8 cellular contexts compared by ENCODE assay signal in the genomic region with DNA sequence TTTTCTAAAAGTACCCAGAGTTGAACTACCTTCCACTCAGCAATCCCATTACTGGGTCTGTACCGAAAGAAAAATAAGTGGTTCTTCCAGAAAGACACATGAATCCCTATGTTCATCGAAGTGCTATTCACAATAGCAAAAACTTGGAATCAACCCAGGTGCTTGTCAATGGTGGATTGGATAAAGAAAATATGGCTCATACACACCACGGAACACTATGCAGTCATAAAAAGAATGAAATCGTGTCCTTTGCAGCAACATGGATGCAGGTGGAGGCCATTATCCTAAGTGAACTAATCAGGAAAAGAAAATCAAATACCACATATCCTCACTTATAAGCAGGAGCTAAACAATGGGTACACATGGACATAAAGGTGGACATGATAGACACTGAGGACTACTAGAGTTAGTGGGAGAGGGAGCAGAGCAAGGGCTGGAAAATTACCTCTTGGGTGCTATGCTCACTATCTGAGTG. TPM values are rescaled to one million over a fixed set of nuclear protein-coding genes. Genes with fewer than 3 reads are reported as not detected.
DNase-seq lines count a peak whose midpoint lies in the region; ATAC-seq and TF ChIP-seq lines count a peak whose summit lies in the region.

No MANE protein-coding gene starts in this region.

- CTCF ChIA-PET in activated CD8-positive, alpha-beta T cell treated with anti-CD3 and anti-CD28 coated beads for 36 hours (lab: Charles Lee): interaction anchor here (1.0 to 1.1 kb wide), 2 partner anchors 42 to 882 kb away, joined by 3 to 4 read pairs; no protein-coding TSS in a partner anchor

- peaks cover 16% of the 10 kb centered on the region for H3K4me1 ChIP-seq in testis

- ATAC-seq in activated CD8-positive, alpha-beta T cell treated with anti-CD3 and anti-CD28 coated beads for 36 hours: no peak
- ATAC-seq in GM21825 (IDR thresholded peaks at IDR 0.05; ENCODE audit: unreplicated experiment) (no peak), omental fat pad (ENCODE audit: low FRiP score) (no peak), HG03354 (IDR thresholded peaks at IDR 0.05; ENCODE audit: poor library complexity, severe bottlenecking, unreplicated experiment) (no peak)

- no peak for DNase-seq in activated CD4-positive, alpha-beta T cell treated with anti-CD3 and anti-CD28 coated beads, Interleukin-2, amount 10 ng/mL, durations not matched to agents 24 days and 14 days
- DNase-seq in activated CD4-positive, alpha-beta T cell treated with anti-CD3 and anti-CD28 coated beads, Interleukin-2, amount 50 U/mL, for 1 hour: no peak
- no peak for DNase-seq in activated CD8-positive, alpha-beta T cell treated with anti-CD3 and anti-CD28 coated beads for 36 hours
- DNase-seq in iris pigment epithelial cell (ENCODE audit: low read depth) (peak; percentile 40), testis (no peak), omental fat pad (ENCODE audit: low spot score) (no peak)

- no peak for TF ChIP-seq POLR2A in testis (IDR thresholded peaks at IDR 0.05)

- H3K36me3 Mint-ChIP-seq in activated CD4-positive, alpha-beta T cell treated with anti-CD3 and anti-CD28 coated beads, Interleukin-2, amount 10 ng/mL, durations not matched to agents 24 days and 14 days (ENCODE audit: low read depth): peaks cover 2% of the 10 kb centered on the region
- no peaks in the 10 kb centered on the region for H3K36me3 Mint-ChIP-seq in activated CD8-positive, alpha-beta T cell treated with anti-CD3 and anti-CD28 coated beads for 36 hours (ENCODE audit: low read depth)

- H3K4me3 Mint-ChIP-seq in activated CD4-positive, alpha-beta T cell treated with anti-CD3 and anti-CD28 coated beads, Interleukin-2, amount 10 ng/mL, durations not matched to agents 24 days and 14 days: peak overlapping the region; percentile 87
- peak overlapping the region; percentile 75 for H3K4me3 Mint-ChIP-seq in activated CD8-positive, alpha-beta T cell treated with anti-CD3 and anti-CD28 coated beads for 36 hours

- no peaks in the 10 kb centered on the region for H3K36me3 ChIP-seq in testis (ENCODE audit: low read depth, missing control alignments)

- POLR2A ChIA-PET in activated CD8-positive, alpha-beta T cell treated with anti-CD3 and anti-CD28 coated beads for 36 hours (lab: Charles Lee): interaction anchor here (1.1 to 1.8 kb wide), 3 partner anchors 43 to 69 kb away, joined by 3 to 6 read pairs (median 3); no protein-coding TSS in a partner anchor

- H3K27ac Mint-ChIP-seq in activated CD4-positive, alpha-beta T cell treated with anti-CD3 and anti-CD28 coated beads, Interleukin-2, amount 10 ng/mL, durations not matched to agents 24 days and 14 days: peak overlapping the region; percentile 87
- H3K27ac Mint-ChIP-seq in activated CD8-positive, alpha-beta T cell treated with anti-CD3 and anti-CD28 coated beads for 36 hours: peak overlapping the region; percentile 81

- no peaks in the 10 kb centered on the region for H3K9me3 Mint-ChIP-seq in activated CD4-positive, alpha-beta T cell treated with anti-CD3 and anti-CD28 coated beads, Interleukin-2, amount 10 ng/mL, durations not matched to agents 24 days and 14 days
- no peaks in the 10 kb centered on the region for H3K9me3 Mint-ChIP-seq in activated CD8-positive, alpha-beta T cell treated with anti-CD3 and anti-CD28 coated beads for 36 hours

- no peaks in the 10 kb centered on the region for H3K9me3 ChIP-seq in testis

- intact Hi-C loops in activated CD4-positive, alpha-beta T cell treated with anti-CD3 and anti-CD28 coated beads, Interleukin-2, amount 10 ng/mL, durations not matched to agents 24 days and 14 days (cut with micrococcal nuclease): loop anchor here (1.0 to 10.0 kb wide), 8 partner anchors 32 to 478 kb away; a partner anchor contains a TSS
- intact Hi-C loops in activated CD8-positive, alpha-beta T cell treated with anti-CD3 and anti-CD28 coated beads for 36 hours (cut with micrococcal nuclease): loop anchor here (2.0 kb wide), 1 partner anchor 32 kb away; a partner anchor contains a TSS
- intact Hi-C loops in testis (cut with DNase I; ENCODE audit: low total_unique reads): no loop called here

- peak overlapping the region; percentile 40 to 85 for H3K27ac ChIP-seq in testis

- WGBS in testis, 2 donors: 14 to 18% methylated on average over 4 of the region's 4 CpGs

- no peaks in the 10 kb centered on the region for H3K27me3 ChIP-seq in testis

- H3K4me1 Mint-ChIP-seq in activated CD4-positive, alpha-beta T cell treated with anti-CD3 and anti-CD28 coated beads, Interleukin-2, amount 10 ng/mL, durations not matched to agents 24 days and 14 days: peaks cover 44% of the 10 kb centered on the region
- peaks cover 37% of the 10 kb centered on the region for H3K4me1 Mint-ChIP-seq in activated CD8-positive, alpha-beta T cell treated with anti-CD3 and anti-CD28 coated beads for 36 hours (ENCODE audit: low read depth)

- H3K4me3 ChIP-seq in testis: peak overlapping the region; percentile 57 to 70

- no peak for TF ChIP-seq CTCF in activated CD8-positive, alpha-beta T cell treated with anti-CD3 and anti-CD28 coated beads for 36 hours (IDR thresholded peaks at IDR 0.05)
- TF ChIP-seq CTCF in testis (IDR thresholded peaks at IDR 0.05) (no peak), omental fat pad (IDR thresholded peaks at IDR 0.05) (no peak)

- no peaks in the 10 kb centered on the region for H3K27me3 Mint-ChIP-seq in activated CD4-positive, alpha-beta T cell treated with anti-CD3 and anti-CD28 coated beads, Interleukin-2, amount 10 ng/mL, durations not matched to agents 24 days and 14 days
- H3K27me3 Mint-ChIP-seq in activated CD8-positive, alpha-beta T cell treated with anti-CD3 and anti-CD28 coated beads for 36 hours: no peaks in the 10 kb centered on the region

RNA-seq across cellular contexts. Expression of a gene that starts 32.9 kb away (rescaled TPM):
- total RNA-seq in activated CD4-positive, alpha-beta T cell treated with anti-CD3 and anti-CD28 coated beads, Interleukin-2, amount 10 ng/mL, durations not matched to agents 24 days and 14 days: 51.6 and 52.6 TPM in 2 replicates
- total RNA-seq in activated CD8-positive, alpha-beta T cell treated with anti-CD3 and anti-CD28 coated beads for 36 hours: 10 to 100 TPM; 51.4 to 53.2 TPM
- 10 to 100 TPM; 60.6 to 67.8 TPM for total RNA-seq in testis
- 40.9 TPM for polyA plus RNA-seq in testis (ENCODE audit: insufficient read depth, low read depth, low replicate concordance)
- total RNA-seq in omental fat pad: 100 to 1,000 TPM; 367 to 477 (median 404) TPM
